2 cellular contexts compared by ENCODE assay signal in the genomic region with DNA sequence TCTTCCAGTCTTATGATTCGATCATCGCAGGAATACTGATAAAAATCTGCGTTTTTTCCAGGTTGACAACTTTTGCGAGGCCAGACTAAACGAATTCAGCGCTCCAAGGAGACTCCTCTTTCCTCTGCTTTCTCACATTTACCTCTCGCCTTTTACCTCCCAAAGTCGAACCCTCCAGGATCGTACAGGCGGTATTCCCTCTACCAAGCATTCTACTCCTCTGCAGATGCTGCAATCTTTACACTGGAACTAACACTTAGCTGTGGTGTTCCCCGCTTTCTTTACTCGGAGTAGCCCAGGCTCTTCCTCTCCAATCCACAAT.
TF ChIP-seq lines count a peak whose summit lies in the region.

No MANE protein-coding gene starts in this region.

TF ChIP-seq in HCT116, 20 proteins besides CTCF, POLR2A, EP300 and RAD21 (continued from another document):
- TF ChIP-seq MAX (IDR thresholded peaks at IDR 0.05) (no peak), CBX3 (IDR thresholded peaks at IDR 0.05; ENCODE audit: low read depth) (no peak), ZFX (IDR thresholded peaks at IDR 0.05) (no peak)

TF ChIP-seq in SK-N-SH, 30 proteins besides CTCF, POLR2A, EP300 and RAD21 (continued from another document):
- TF ChIP-seq, protein P1, sequence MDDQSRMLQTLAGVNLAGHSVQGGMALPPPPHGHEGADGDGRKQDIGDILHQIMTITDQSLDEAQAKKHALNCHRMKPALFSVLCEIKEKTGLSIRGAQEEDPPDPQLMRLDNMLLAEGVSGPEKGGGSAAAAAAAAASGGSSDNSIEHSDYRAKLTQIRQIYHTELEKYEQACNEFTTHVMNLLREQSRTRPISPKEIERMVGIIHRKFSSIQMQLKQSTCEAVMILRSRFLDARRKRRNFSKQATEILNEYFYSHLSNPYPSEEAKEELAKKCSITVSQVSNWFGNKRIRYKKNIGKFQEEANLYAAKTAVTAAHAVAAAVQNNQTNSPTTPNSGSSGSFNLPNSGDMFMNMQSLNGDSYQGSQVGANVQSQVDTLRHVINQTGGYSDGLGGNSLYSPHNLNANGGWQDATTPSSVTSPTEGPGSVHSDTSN (IDR thresholded peaks at IDR 0.05) = no peak
- TF ChIP-seq, protein P2, sequence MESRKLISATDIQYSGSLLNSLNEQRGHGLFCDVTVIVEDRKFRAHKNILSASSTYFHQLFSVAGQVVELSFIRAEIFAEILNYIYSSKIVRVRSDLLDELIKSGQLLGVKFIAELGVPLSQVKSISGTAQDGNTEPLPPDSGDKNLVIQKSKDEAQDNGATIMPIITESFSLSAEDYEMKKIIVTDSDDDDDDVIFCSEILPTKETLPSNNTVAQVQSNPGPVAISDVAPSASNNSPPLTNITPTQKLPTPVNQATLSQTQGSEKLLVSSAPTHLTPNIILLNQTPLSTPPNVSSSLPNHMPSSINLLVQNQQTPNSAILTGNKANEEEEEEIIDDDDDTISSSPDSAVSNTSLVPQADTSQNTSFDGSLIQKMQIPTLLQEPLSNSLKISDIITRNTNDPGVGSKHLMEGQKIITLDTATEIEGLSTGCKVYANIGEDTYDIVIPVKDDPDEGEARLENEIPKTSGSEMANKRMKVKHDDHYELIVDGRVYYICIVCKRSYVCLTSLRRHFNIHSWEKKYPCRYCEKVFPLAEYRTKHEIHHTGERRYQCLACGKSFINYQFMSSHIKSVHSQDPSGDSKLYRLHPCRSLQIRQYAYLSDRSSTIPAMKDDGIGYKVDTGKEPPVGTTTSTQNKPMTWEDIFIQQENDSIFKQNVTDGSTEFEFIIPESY (IDR thresholded peaks at IDR 0.05; ENCODE audit: borderline replicate concordance, low read depth) = no peak
- TF ChIP-seq RXRA (IDR thresholded peaks at IDR 0.05; ENCODE audit: borderline replicate concordance, low read depth) (no peak), ELF1 (IDR thresholded peaks at IDR 0.05) (no peak)
